In genomic region chr15:90873998-90874605, GRCh38 we compare ENCODE assay signal across 9 cellular contexts. TPM values are rescaled to one million over a fixed set of nuclear protein-coding genes. Genes with fewer than 3 reads are reported as not detected.
DNase-seq lines count a peak whose midpoint lies in the region; ATAC-seq and TF ChIP-seq lines count a peak whose summit lies in the region.
"Had no signal": no experiment of that assay in that cellular context is flagged by ENCODE, and none has a peak within 500 bp of the region (broad histone marks: within the 10 kb centered on the region; RNA-seq: fewer than 3 reads in every experiment).

No MANE protein-coding gene starts in this region.

- peak overlapping the region; percentile 98 for H3K4me2 ChIP-seq in SK-N-SH

- no peak for ATAC-seq in SK-N-SH treated with all-trans-retinoic acid at 6 μM for 48 hours
- no peak for ATAC-seq in right cardiac atrium
- no peak for ATAC-seq in stimulated activated effector memory CD8-positive, alpha-beta T cell treated with anti-CD3 and anti-CD28 coated beads, Interleukin-12 subunit alpha, Interleukin-12 subunit beta, amount 100 ng/mL, for 72 hours
- ATAC-seq in HG03196 (IDR thresholded peaks at IDR 0.05; ENCODE audit: unreplicated experiment): no peak

- no peaks in the 10 kb centered on the region for H3K9me3 Mint-ChIP-seq in stimulated activated effector memory CD8-positive, alpha-beta T cell treated with anti-CD3 and anti-CD28 coated beads, Interleukin-12 subunit alpha, Interleukin-12 subunit beta, amount 100 ng/mL, for 72 hours

- WGBS in SK-N-SH (ENCODE audit: low lambda C conversion rate): 64% methylated on average over 8 of the region's 15 CpGs
- 56% methylated on average over 15 of the region's 15 CpGs for WGBS in right cardiac atrium

- H3K4me3 ChIP-seq in SK-N-SH (ENCODE audit: low read depth in 2 of 2, low read length in 1 of 2) (no peak overlapping the region), SK-N-MC (no peak overlapping the region), right cardiac atrium (ENCODE audit: low read length) (no peak overlapping the region)
- H3K4me3 ChIP-seq: ovary had no signal

- H3K27me3 ChIP-seq in SK-N-SH (ENCODE audit: insufficient read depth) (no peaks in the 10 kb centered on the region), right cardiac atrium (ENCODE audit: control insufficient read depth, insufficient read depth) (no peaks in the 10 kb centered on the region)
- H3K27me3 ChIP-seq: ovary had no signal

- H3K9me3 ChIP-seq in SK-N-SH: no peaks in the 10 kb centered on the region
- no peaks in the 10 kb centered on the region for H3K9me3 ChIP-seq in SK-N-MC (ENCODE audit: low read depth, low read length)
- no peaks in the 10 kb centered on the region for H3K9me3 ChIP-seq in right cardiac atrium (ENCODE audit: control insufficient read depth, low read length)
- H3K9me3 ChIP-seq: ovary had no signal

- peaks cover 14% of the 10 kb centered on the region; the same call in 1 of the 2 replicates for H4K20me1 ChIP-seq in SK-N-SH (ENCODE audit: insufficient read depth)

- H2AFZ ChIP-seq in SK-N-SH (ENCODE audit: low read depth): no peak overlapping the region

- H3K9ac ChIP-seq in SK-N-SH (0 out of 2 replicates have a peak overlapping the region, but pooled peaks have one; percentile 88), SK-N-MC (ENCODE audit: insufficient read length) (no peak overlapping the region)

- H3K27ac ChIP-seq in SK-N-SH (ENCODE audit: low read depth in 2 of 2, low read length in 1 of 2): peak overlapping the region in 1 of 2 experiments; percentile 88; a peak in 1 of 4 replicates
- peak overlapping the region; percentile 56 for H3K27ac ChIP-seq in SK-N-MC
- peak overlapping the region; percentile 49 for H3K27ac ChIP-seq in right cardiac atrium (ENCODE audit: low read length)

- peaks cover 14% of the 10 kb centered on the region for H3F3A ChIP-seq in SK-N-SH (replicated peaks; ENCODE audit: insufficient read depth)

- peak overlapping the region; percentile 92 for H3K27ac Mint-ChIP-seq in stimulated activated effector memory CD8-positive, alpha-beta T cell treated with anti-CD3 and anti-CD28 coated beads, Interleukin-12 subunit alpha, Interleukin-12 subunit beta, amount 100 ng/mL, for 72 hours

- no peak for TF ChIP-seq EP300 in SK-N-SH (IDR thresholded peaks at IDR 0.05; ENCODE audit: borderline replicate concordance in 1 of 2, low read depth in 1 of 2, low read length in 1 of 2)

- no peak for DNase-seq in SK-N-SH
- DNase-seq in SK-N-MC (ENCODE audit: low read depth, low spot score): no peak
- DNase-seq in right cardiac atrium: peak in 1 of 3 donors; percentile 68
- no peak for DNase-seq in stimulated activated effector memory CD8-positive, alpha-beta T cell treated with anti-CD3 and anti-CD28 coated beads, Interleukin-12 subunit alpha, Interleukin-12 subunit beta, amount 100 ng/mL, for 72 hours (ENCODE audit: low spot score in 2 of 2)
- no peak for DNase-seq in effector CD8-positive, alpha-beta T cell (lab: John Stamatoyannopoulos, UW)
- DNase-seq in NCI-H1930 (lab: John Stamatoyannopoulos, UW): no peak

- peaks cover 8 to 29% of the 10 kb centered on the region in 2 experiments for H3K36me3 ChIP-seq in SK-N-SH (replicated peaks in 1 of 2; ENCODE audit: control insufficient read depth in 1 of 2, insufficient read depth in 2 of 2, low read length in 1 of 2)
- peaks cover 13% of the 10 kb centered on the region; the same call in 1 of the 2 replicates for H3K36me3 ChIP-seq in SK-N-MC (ENCODE audit: insufficient read depth, low read length)
- H3K36me3 ChIP-seq: ovary had no signal

- H3K79me2 ChIP-seq in SK-N-SH (ENCODE audit: insufficient read depth): peaks cover 68% of the 10 kb centered on the region

- H3K4me1 ChIP-seq in SK-N-SH (ENCODE audit: control insufficient read depth in 1 of 2, insufficient read depth in 2 of 2, low read depth in 1 of 2, low read length in 1 of 2) (peaks cover 29 to 35% of the 10 kb centered on the region in 2 experiments; a peak in 2 of 4 replicates), right cardiac atrium (ENCODE audit: control insufficient read depth, insufficient read depth, low read length) (peaks cover 18% of the 10 kb centered on the region)

- POLR2A ChIA-PET in SK-N-SH (lab: Yijun Ruan, JAX): no interaction called here

- H3K36me3 Mint-ChIP-seq in stimulated activated effector memory CD8-positive, alpha-beta T cell treated with anti-CD3 and anti-CD28 coated beads, Interleukin-12 subunit alpha, Interleukin-12 subunit beta, amount 100 ng/mL, for 72 hours: peaks cover 87% of the 10 kb centered on the region

- H3K9me2 ChIP-seq in SK-N-SH: no peaks in the 10 kb centered on the region

- no peak for TF ChIP-seq RAD21 in SK-N-SH (IDR thresholded peaks at IDR 0.05; ENCODE audit: low read length)

- peaks cover 40% of the 10 kb centered on the region for H3K4me1 Mint-ChIP-seq in stimulated activated effector memory CD8-positive, alpha-beta T cell treated with anti-CD3 and anti-CD28 coated beads, Interleukin-12 subunit alpha, Interleukin-12 subunit beta, amount 100 ng/mL, for 72 hours

- TF ChIP-seq CTCF in SK-N-SH (IDR thresholded peaks at IDR 0.05): no peak

- CTCF ChIA-PET in SK-N-SH (lab: Yijun Ruan, JAX): interaction anchor here (1.0 to 2.1 kb wide), 3 partner anchors 11 to 60 kb away, joined by 3 to 18 read pairs (median 4); no protein-coding TSS in a partner anchor

- intact Hi-C loops in right cardiac atrium (cut with DNase I): loop anchor here in 1 of 4 donors (5.0 kb wide), 1 partner anchor 157 kb away; the partner anchor contains the start of gene BLM

- peak overlapping the region; percentile 87 for H3K4me3 Mint-ChIP-seq in stimulated activated effector memory CD8-positive, alpha-beta T cell treated with anti-CD3 and anti-CD28 coated beads, Interleukin-12 subunit alpha, Interleukin-12 subunit beta, amount 100 ng/mL, for 72 hours

TF ChIP-seq in SK-N-SH, 30 proteins besides CTCF, POLR2A, EP300 and RAD21 (continues in another document):
- TF ChIP-seq FOSL2 (IDR thresholded peaks at IDR 0.05; ENCODE audit: borderline replicate concordance, low read depth) (no peak), PBX3 (IDR thresholded peaks at IDR 0.05) (no peak)

TF ChIP-seq in SK-N-SH treated with all-trans-retinoic acid at 6 μM for 48 hours, 23 proteins besides CTCF, POLR2A, EP300 and RAD21 (continues in another document):
- TF ChIP-seq GLIS3 (CRISPR knock-in tag; IDR thresholded peaks at IDR 0.05): no peak
- no peak for TF ChIP-seq SNAI2 (CRISPR knock-in tag; IDR thresholded peaks at IDR 0.05)
- no peak for TF ChIP-seq ZNF565 (CRISPR knock-in tag; conservative IDR thresholded peaks at IDR 0.05; ENCODE audit: low read depth)
- no peak for TF ChIP-seq TSHZ2 (CRISPR knock-in tag; IDR thresholded peaks at IDR 0.05)
- no peak for TF ChIP-seq ISL1 (CRISPR knock-in tag; IDR thresholded peaks at IDR 0.05)

RNA-seq across cellular contexts. Expression of gene FURIN, which starts 5.7 kb away (rescaled TPM):
- 33.5 and 40.8 TPM in 2 replicates for polyA plus RNA-seq in SK-N-SH (2012; rRNA removed)
- polyA plus RNA-seq in SK-N-SH (2012; cell fraction: cytosol; rRNA removed): 15.4 and 29.8 TPM in 2 replicates
- 25.5 and 28.9 TPM in 2 replicates for polyA plus RNA-seq in SK-N-SH (2012; cell fraction: nucleus; rRNA removed)
- total RNA-seq in right cardiac atrium: 10 to 100 TPM; 57.4 to 69.0 (median 60.8) TPM
- polyA plus RNA-seq in right cardiac atrium: 60.1 TPM

RNA-seq across cellular contexts. Expression of gene FES, which starts 10.2 kb away (rescaled TPM):
- polyA plus RNA-seq in SK-N-SH (2012; rRNA removed) (0.03 and 0.13 TPM in 2 replicates), right cardiac atrium (17.6 TPM)
- 0.03 and 0.04 TPM in 2 replicates for polyA plus RNA-seq in SK-N-SH (2012; cell fraction: cytosol; rRNA removed)
- 0.23 and 0.48 TPM in 2 replicates for polyA plus RNA-seq in SK-N-SH (2012; cell fraction: nucleus; rRNA removed)
- total RNA-seq in right cardiac atrium: 10 to 100 TPM; 15.6 to 21.0 (median 18.0) TPM

RNA-seq across cellular contexts. Expression of gene MAN2A2, which starts 29.0 kb away (rescaled TPM):
- polyA plus RNA-seq in SK-N-SH (2012; rRNA removed): 25.6 and 35.0 TPM in 2 replicates
- polyA plus RNA-seq in SK-N-SH (2012; cell fraction: cytosol; rRNA removed): 10.6 and 15.5 TPM in 2 replicates
- polyA plus RNA-seq in SK-N-SH (2012; cell fraction: nucleus; rRNA removed): 159 and 164 TPM in 2 replicates
- 100 to 1,000 TPM in 2 of 4 donors, 10 to 100 TPM in 2; 75.9 to 118 (median 93.4) TPM for total RNA-seq in right cardiac atrium
- polyA plus RNA-seq in right cardiac atrium: 41.6 TPM

RNA-seq across cellular contexts. Expression of gene HDDC3, which starts 58.2 kb away (rescaled TPM):
- polyA plus RNA-seq in SK-N-SH (2012; rRNA removed) (24.2 and 25.8 TPM in 2 replicates), right cardiac atrium (22.2 TPM)
- polyA plus RNA-seq in SK-N-SH (2012; cell fraction: cytosol; rRNA removed): 16.3 and 19.5 TPM in 2 replicates
- 21.2 and 21.5 TPM in 2 replicates for polyA plus RNA-seq in SK-N-SH (2012; cell fraction: nucleus; rRNA removed)
- 10 to 100 TPM; 13.5 to 17.7 (median 17.0) TPM for total RNA-seq in right cardiac atrium

Comparison
In these comparisons a context has a peak if more than half of its experiments do, and no peak if none do; other contexts are left out.
1. RNA of gene FES, which starts 10.2 kb away (polyA plus RNA-seq): 17.6 TPM in right cardiac atrium (single experiment); 0.03 to 0.48 TPM in SK-N-SH; every median in the first group is over 10 times any median in the second.